In the genomic region with DNA sequence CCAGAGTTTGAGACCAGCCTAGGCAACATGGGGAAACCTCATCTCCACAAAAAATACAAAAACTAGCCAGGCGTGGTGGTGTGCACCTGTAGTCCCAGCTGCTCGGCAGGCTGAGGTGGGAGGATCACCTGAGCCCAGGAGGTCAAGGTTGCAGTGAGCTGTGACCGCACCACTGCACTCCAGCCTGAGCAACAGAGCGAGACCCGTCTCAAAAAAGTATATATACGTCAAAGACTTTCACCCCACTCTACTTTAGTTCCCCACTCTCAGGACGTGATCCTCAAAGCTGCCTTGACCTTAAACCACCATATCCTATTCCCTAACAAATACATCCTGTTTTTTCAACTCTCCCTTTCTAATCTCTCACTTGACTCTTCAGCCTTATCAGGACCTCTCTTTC, we compare ENCODE assay signal across 15 cellular contexts. TPM values are rescaled to one million over a fixed set of nuclear protein-coding genes. Genes with fewer than 3 reads are reported as not detected.
DNase-seq lines count a peak whose midpoint lies in the region; ATAC-seq and TF ChIP-seq lines count a peak whose summit lies in the region.
"Had no signal": no experiment of that assay in that cellular context is flagged by ENCODE, and none has a peak within 500 bp of the region (broad histone marks: within the 10 kb centered on the region; RNA-seq: fewer than 3 reads in every experiment).

No MANE protein-coding gene starts in this region.

- H3K27me3 ChIP-seq in OCI-LY1 (ENCODE audit: insufficient read depth, low read length), result no peaks in the 10 kb centered on the region
- no peaks in the 10 kb centered on the region for H3K27me3 ChIP-seq in skeletal muscle tissue (ENCODE audit: control insufficient read depth in 3 of 3, insufficient read depth in 3 of 3, low read length in 3 of 3)
- H3K27me3 ChIP-seq: foreskin keratinocyte, Peyer's patch had no signal

- DNase-seq in DMS 273 (lab: John Stamatoyannopoulos, UW; ENCODE audit: unreplicated experiment), result no peak
- no peak for DNase-seq in erythroblast (lab: John Stamatoyannopoulos, UW)
- DNase-seq in stimulated activated CD4-positive, alpha-beta T cell treated with anti-CD3 and anti-CD28 coated beads, Interleukin-15, amount 100 ng/mL, for 24 hours, result no peak
- DNase-seq: activated gamma-delta T cell; CD4-positive, alpha-beta memory T cell; cerebellar nuclear complex; foreskin keratinocyte; HCEC 1CT; NCI-H2081 treated with DMSO at 0.1 percent for 48 hours had no signal

- H3K4me3 ChIP-seq in OCI-LY1 (ENCODE audit: low read depth, low read length, poor library complexity, severe bottlenecking) (no peak overlapping the region), skeletal muscle tissue (ENCODE audit: low read length in 3 of 3) (no peak overlapping the region)
- H3K4me3 ChIP-seq: Peyer's patch had no signal

- no peak overlapping the region for H2AFZ ChIP-seq in OCI-LY1 (ENCODE audit: low read length)

- TF ChIP-seq POLR2A in erythroblast (IDR thresholded peaks at IDR 0.05; ENCODE audit: low read length), result no peak

- H3K9me2 ChIP-seq in OCI-LY1 (ENCODE audit: low read depth, low read length), result no peaks in the 10 kb centered on the region

- ATAC-seq in GM18511 (IDR thresholded peaks at IDR 0.05; ENCODE audit: unreplicated experiment) (peak; percentile 51), GM21717 (IDR thresholded peaks at IDR 0.05; ENCODE audit: unreplicated experiment) (peak; percentile 35), HG03139 (IDR thresholded peaks at IDR 0.05; ENCODE audit: unreplicated experiment) (no peak)
- ATAC-seq: foreskin keratinocyte had no signal

- no peaks in the 10 kb centered on the region for H3K79me2 ChIP-seq in OCI-LY1 (ENCODE audit: insufficient read depth, low read length)

- H3K9ac ChIP-seq in OCI-LY1 (ENCODE audit: low read length), result no peak overlapping the region
- no peak overlapping the region for H3K9ac ChIP-seq in skeletal muscle tissue (ENCODE audit: low read depth in 1 of 3, low read length in 3 of 3)

- no peaks in the 10 kb centered on the region; the same call in 1 of the 2 replicates for H3F3A ChIP-seq in OCI-LY1 (ENCODE audit: insufficient read depth, low read length)

- H3K27ac ChIP-seq in OCI-LY1 (ENCODE audit: low read depth, low read length, poor library complexity, severe bottlenecking) (peak overlapping the region; percentile 83), skeletal muscle tissue (ENCODE audit: low read depth, low read length) (peak overlapping the region; percentile 80)
- H3K27ac ChIP-seq: foreskin keratinocyte had no signal

- H3K36me3 ChIP-seq in OCI-LY1 (ENCODE audit: insufficient read depth, low read length) (peaks cover 41% of the 10 kb centered on the region), skeletal muscle tissue (ENCODE audit: control insufficient read depth in 3 of 3, insufficient read depth in 3 of 3, low read length in 3 of 3) (peaks cover 30 to 62% (median 36%) of the 10 kb centered on the region in 3 donors)

- no peak for TF ChIP-seq CTCF in OCI-LY1 (IDR thresholded peaks at IDR 0.05; ENCODE audit: low read length)

- peak overlapping the region; percentile 12; the same call in 1 of the 2 replicates for H3K4me2 ChIP-seq in OCI-LY1 (ENCODE audit: low read length)

- peaks cover 51% of the 10 kb centered on the region for H3K4me1 ChIP-seq in OCI-LY1 (ENCODE audit: insufficient read depth, low read length, severe bottlenecking)
- peaks cover 23 to 26% (median 25%) of the 10 kb centered on the region in 3 donors for H3K4me1 ChIP-seq in skeletal muscle tissue (ENCODE audit: control insufficient read depth in 3 of 3, insufficient read depth in 3 of 3, low read length in 3 of 3)

- H3K9me3 ChIP-seq in OCI-LY1 (ENCODE audit: low read length) (no peaks in the 10 kb centered on the region), skeletal muscle tissue (ENCODE audit: control insufficient read depth in 3 of 3, low read length in 3 of 3) (no peaks in the 10 kb centered on the region)
- H3K9me3 ChIP-seq: Peyer's patch had no signal

- H4K20me1 ChIP-seq in OCI-LY1 (ENCODE audit: insufficient read depth, low read length), result no peaks in the 10 kb centered on the region

RNA-seq across cellular contexts. Expression of a gene that starts 41.0 kb away (rescaled TPM):
- 2.1 TPM for total RNA-seq in skeletal muscle tissue
- total RNA-seq: CD4-positive, alpha-beta memory T cell had no signal

RNA-seq across cellular contexts. Expression of a gene that starts 45.0 kb away (rescaled TPM):
- total RNA-seq in skeletal muscle tissue, result 3.7 TPM
- total RNA-seq: CD4-positive, alpha-beta memory T cell had no signal

RNA-seq across cellular contexts. Expression of a gene that starts 54.1 kb away (rescaled TPM):
- 38.1 TPM for total RNA-seq in skeletal muscle tissue
